Comparison of ENCODE assay signal across 8 cellular contexts in genomic region chr17:77863814-77864161, GRCh38.
DNase-seq lines count a peak whose midpoint lies in the region; ATAC-seq and TF ChIP-seq lines count a peak whose summit lies in the region.

No MANE protein-coding gene starts in this region.

- peaks cover 6% of the 10 kb centered on the region for H3K4me1 Mint-ChIP-seq in activated CD4-positive, alpha-beta memory T cell treated with anti-CD3 and anti-CD28 coated beads, Interleukin-2, amount 10 ng/mL, durations not matched to agents 7 days and 5 days

- peak overlapping the region in 1 of 4 donors; percentile 21 for H3K4me3 ChIP-seq in esophagus squamous epithelium

- no peaks in the 10 kb centered on the region for H3K9me3 ChIP-seq in esophagus squamous epithelium

- peaks cover 15% of the 10 kb centered on the region for H3K27me3 Mint-ChIP-seq in activated CD4-positive, alpha-beta memory T cell treated with anti-CD3 and anti-CD28 coated beads, Interleukin-2, amount 10 ng/mL, durations not matched to agents 7 days and 5 days

- POLR2A ChIA-PET in activated CD4-positive, alpha-beta memory T cell treated with anti-CD3 and anti-CD28 coated beads, Interleukin-2, amount 10 ng/mL, durations not matched to agents 7 days and 5 days (lab: Charles Lee): interaction anchor here (1.0 to 1.6 kb wide), 2 partner anchors 17 to 95 kb away, joined by 3 to 5 read pairs; partner anchors contain the start of gene TNRC6C

- no peaks in the 10 kb centered on the region for H3K36me3 Mint-ChIP-seq in activated CD4-positive, alpha-beta memory T cell treated with anti-CD3 and anti-CD28 coated beads, Interleukin-2, amount 10 ng/mL, durations not matched to agents 7 days and 5 days (ENCODE audit: low read depth)

- no peak for TF ChIP-seq POLR2A in esophagus squamous epithelium (IDR thresholded peaks at IDR 0.05)

- no peaks in the 10 kb centered on the region for H3K36me3 ChIP-seq in esophagus squamous epithelium

- peak overlapping the region in 3 of 4 donors; percentile 34 to 66 (median 62) for H3K27ac ChIP-seq in esophagus squamous epithelium

- H3K4me1 ChIP-seq in esophagus squamous epithelium: peaks cover 7 to 31% (median 10%) of the 10 kb centered on the region in 3 donors

- no peak overlapping the region for H3K4me3 Mint-ChIP-seq in activated CD4-positive, alpha-beta memory T cell treated with anti-CD3 and anti-CD28 coated beads, Interleukin-2, amount 10 ng/mL, durations not matched to agents 7 days and 5 days

- peak; percentile 12 for DNase-seq in DMS153 (lab: John Stamatoyannopoulos, UW)
- DNase-seq in NCI-H510A (lab: John Stamatoyannopoulos, UW): peak; percentile 70
- no peak for DNase-seq in esophagus squamous epithelium (lab: John Stamatoyannopoulos, UW)
- DNase-seq in posterior vena cava (ENCODE audit: low spot score): peak; percentile 85
- DNase-seq in activated CD4-positive, alpha-beta memory T cell treated with anti-CD3 and anti-CD28 coated beads, Interleukin-2, amount 10 ng/mL, durations not matched to agents 7 days and 5 days: no peak
- no peak for DNase-seq in RKO (ENCODE audit: low spot score)

- CTCF ChIA-PET in activated CD4-positive, alpha-beta memory T cell treated with anti-CD3 and anti-CD28 coated beads, Interleukin-2, amount 10 ng/mL, durations not matched to agents 7 days and 5 days (lab: Charles Lee): interaction anchor here (0.9 to 1.1 kb wide), 2 partner anchors 20 to 31 kb away, joined by 3 read pairs; no protein-coding TSS in a partner anchor

- H3K27me3 ChIP-seq in esophagus squamous epithelium: peaks cover 0 to 61% (median 0%) of the 10 kb centered on the region in 4 donors

- intact Hi-C loops in esophagus squamous epithelium (cut with DNase I): no loop called here
- intact Hi-C loops in posterior vena cava (cut with DNase I): loop anchor here in 1 of 2 donors (1.0 kb wide), 1 partner anchor 15 kb away; no protein-coding TSS in a partner anchor

- TF ChIP-seq CTCF in esophagus squamous epithelium (IDR thresholded peaks at IDR 0.05): no peak

- no peak overlapping the region for H3K27ac Mint-ChIP-seq in activated CD4-positive, alpha-beta memory T cell treated with anti-CD3 and anti-CD28 coated beads, Interleukin-2, amount 10 ng/mL, durations not matched to agents 7 days and 5 days

- ATAC-seq in GM19397 (IDR thresholded peaks at IDR 0.05; ENCODE audit: unreplicated experiment): no peak
- no peak for ATAC-seq in GM18511 (IDR thresholded peaks at IDR 0.05; ENCODE audit: unreplicated experiment)

- WGBS in esophagus squamous epithelium, 2 donors: 16 to 20% methylated on average over 4 of the region's 12 CpGs

- H3K9me3 Mint-ChIP-seq in activated CD4-positive, alpha-beta memory T cell treated with anti-CD3 and anti-CD28 coated beads, Interleukin-2, amount 10 ng/mL, durations not matched to agents 7 days and 5 days: no peaks in the 10 kb centered on the region

Comparison
In these comparisons a context has a peak if more than half of its experiments do, and no peak if none do; other contexts are left out.
1. DNase-seq: peak in DMS153 (single experiment), NCI-H510A (single experiment) and posterior vena cava (single experiment); none in esophagus squamous epithelium (single experiment), activated CD4-positive, alpha-beta memory T cell treated with anti-CD3 and anti-CD28 coated beads, Interleukin-2, amount 10 ng/mL, durations not matched to agents 7 days and 5 days (single experiment) and RKO (single experiment).